Comparison of ENCODE assay signal across 14 cellular contexts in genomic region chr3:33417051-33417673, GRCh38. TPM values are rescaled to one million over a fixed set of nuclear protein-coding genes. Genes with fewer than 3 reads are reported as not detected.
A peak's percentile ranks its signal among the peaks of the same experiment; 100 is the strongest.
DNase-seq lines count a peak whose midpoint lies in the region; ATAC-seq and TF ChIP-seq lines count a peak whose summit lies in the region.
"Had no signal": no experiment of that assay in that cellular context is flagged by ENCODE, and none has a peak within 500 bp of the region (broad histone marks: within the 10 kb centered on the region; RNA-seq: fewer than 3 reads in every experiment).

No MANE protein-coding gene starts in this region.

- peaks cover 4% of the 10 kb centered on the region for H3F3A ChIP-seq in PC-3 (ENCODE audit: low read length, unreplicated experiment)

- peaks cover 12% of the 10 kb centered on the region for H3K36me3 Mint-ChIP-seq in activated naive CD8-positive, alpha-beta T cell
- peaks cover 43% of the 10 kb centered on the region for H3K36me3 Mint-ChIP-seq in activated naive CD8-positive, alpha-beta T cell treated with anti-CD3 and anti-CD28 coated beads for 36 hours
- peaks cover 43% of the 10 kb centered on the region for H3K36me3 Mint-ChIP-seq in central memory CD8-positive, alpha-beta T cell (ENCODE audit: insufficient read depth)

- no peak for TF ChIP-seq CTCF in PC-3 (conservative IDR thresholded peaks at IDR 0.05; ENCODE audit: low read depth, low read length)
- TF ChIP-seq CTCF in prostate gland (IDR thresholded peaks at IDR 0.05) = no peak

- H2AFZ ChIP-seq in PC-3 (ENCODE audit: low read length) = no peak overlapping the region

- H3K4me3 ChIP-seq in PC-3 (ENCODE audit: low read length) (no peak overlapping the region), prostate gland (no peak overlapping the region)
- H3K4me3 ChIP-seq: HAP-1, lung had no signal

- no peak overlapping the region for H3K4me2 ChIP-seq in PC-3 (ENCODE audit: low read length)

- H3K36me3 ChIP-seq in PC-3 (ENCODE audit: low read depth, low read length) (peaks cover 29% of the 10 kb centered on the region), prostate gland (no peaks in the 10 kb centered on the region)

- H3K27ac ChIP-seq in PC-3 (ENCODE audit: low read length) (no peak overlapping the region), prostate gland (no peak overlapping the region)

- H3K9ac ChIP-seq in PC-3 (ENCODE audit: low read length) = no peak overlapping the region

- no TSS peak for BruUV-seq in PC-3 (replicated peaks; lab: Mats Ljungman, UMichigan)

- DNase-seq in activated naive CD8-positive, alpha-beta T cell treated with anti-CD3 and anti-CD28 coated beads for 36 hours = no peak
- DNase-seq in PC-3 (peak; percentile 52), prostate gland (ENCODE audit: low spot score) (no peak), OCI-M2 (lab: John Stamatoyannopoulos, UW; ENCODE audit: unreplicated experiment) (no peak), left colon (no peak)
- DNase-seq in central memory CD8-positive, alpha-beta T cell (ENCODE audit: low spot score in 2 of 2) = no peak
- no peak for DNase-seq in stimulated activated naive CD8-positive, alpha-beta T cell treated with anti-CD3 and anti-CD28 coated beads, Interleukin-15, Interleukin-2, amounts not matched to agents 100 U/mL and 50 U/mL, for 24 hours
- DNase-seq: activated CD8-positive, alpha-beta memory T cell treated with anti-CD3 and anti-CD28 coated beads, Interleukin-2, amount 10 ng/mL, durations not matched to agents 7 days and 5 days; hippocampal formation; nucleus accumbens; OCI-M1 had no signal

- peak overlapping the region; percentile 55 for H3K27ac Mint-ChIP-seq in activated naive CD8-positive, alpha-beta T cell
- H3K27ac Mint-ChIP-seq in activated naive CD8-positive, alpha-beta T cell treated with anti-CD3 and anti-CD28 coated beads for 36 hours = no peak overlapping the region
- H3K27ac Mint-ChIP-seq in central memory CD8-positive, alpha-beta T cell (ENCODE audit: low read depth) = peak overlapping the region; percentile 40
- H3K27ac Mint-ChIP-seq: activated CD8-positive, alpha-beta memory T cell treated with anti-CD3 and anti-CD28 coated beads, Interleukin-2, amount 10 ng/mL, durations not matched to agents 7 days and 5 days had no signal

- peaks cover 16% of the 10 kb centered on the region for H3K4me1 Mint-ChIP-seq in activated naive CD8-positive, alpha-beta T cell (ENCODE audit: low read depth)
- peaks cover 14% of the 10 kb centered on the region for H3K4me1 Mint-ChIP-seq in activated naive CD8-positive, alpha-beta T cell treated with anti-CD3 and anti-CD28 coated beads for 36 hours
- H3K4me1 Mint-ChIP-seq in central memory CD8-positive, alpha-beta T cell = peaks cover 20% of the 10 kb centered on the region

- no peaks in the 10 kb centered on the region; the same call in 1 of the 2 replicates for H4K20me1 ChIP-seq in PC-3 (ENCODE audit: low read length)

- H3K9me2 ChIP-seq in PC-3 (replicated peaks; ENCODE audit: low read length) = no peaks in the 10 kb centered on the region

- ATAC-seq in PC-3 = peak; percentile 53; the same call in 1 of the 2 replicates
- ATAC-seq in central memory CD8-positive, alpha-beta T cell (replicated peaks; ENCODE audit: extremely low read depth, poor library complexity, severe bottlenecking) = no peak
- ATAC-seq in stimulated activated naive CD8-positive, alpha-beta T cell treated with anti-CD3 and anti-CD28 coated beads, Interleukin-15, Interleukin-2, amounts not matched to agents 100 U/mL and 50 U/mL, for 24 hours = peak; percentile 68
- ATAC-seq in left colon = no peak
- ATAC-seq: activated CD8-positive, alpha-beta memory T cell treated with anti-CD3 and anti-CD28 coated beads, Interleukin-2, amount 10 ng/mL, durations not matched to agents 7 days and 5 days had no signal

- peaks cover 40% of the 10 kb centered on the region for H3K79me2 ChIP-seq in PC-3 (ENCODE audit: low read length)

- H3K4me1 ChIP-seq in PC-3 (ENCODE audit: insufficient read depth, low read length) = peaks cover 8% of the 10 kb centered on the region; the same call in 1 of the 2 replicates
- no peaks in the 10 kb centered on the region for H3K4me1 ChIP-seq in prostate gland (replicated peaks)
- H3K4me1 ChIP-seq: HAP-1 had no signal

- no peak overlapping the region for H3K4me3 Mint-ChIP-seq in activated naive CD8-positive, alpha-beta T cell
- H3K4me3 Mint-ChIP-seq in activated naive CD8-positive, alpha-beta T cell treated with anti-CD3 and anti-CD28 coated beads for 36 hours = no peak overlapping the region
- H3K4me3 Mint-ChIP-seq in central memory CD8-positive, alpha-beta T cell = no peak overlapping the region
- H3K4me3 Mint-ChIP-seq: activated CD8-positive, alpha-beta memory T cell treated with anti-CD3 and anti-CD28 coated beads, Interleukin-2, amount 10 ng/mL, durations not matched to agents 7 days and 5 days had no signal

- POLR2A ChIA-PET in PC-3 (lab: Charles Lee; ENCODE audit: unreplicated experiment) = interaction anchor here (0.6 kb wide), 1 partner anchor 381 kb away, joined by 4 read pairs; the partner anchor contains the start of gene PDCD6IP

- CTCF ChIA-PET in PC-3 (lab: Charles Lee) = no interaction called here

- 83% methylated on average over 3 of the region's 3 CpGs for WGBS in prostate gland

- no peaks in the 10 kb centered on the region for H3K9me3 ChIP-seq in PC-3 (ENCODE audit: low read length)
- H3K9me3 ChIP-seq in prostate gland = no peaks in the 10 kb centered on the region
- H3K9me3 ChIP-seq: HAP-1 had no signal

- no peaks in the 10 kb centered on the region for H3K9me3 Mint-ChIP-seq in activated naive CD8-positive, alpha-beta T cell (ENCODE audit: low read depth)
- H3K9me3 Mint-ChIP-seq in activated naive CD8-positive, alpha-beta T cell treated with anti-CD3 and anti-CD28 coated beads for 36 hours = no peaks in the 10 kb centered on the region
- no peaks in the 10 kb centered on the region for H3K9me3 Mint-ChIP-seq in central memory CD8-positive, alpha-beta T cell

- no peak for TF ChIP-seq POLR2A in prostate gland (IDR thresholded peaks at IDR 0.05)

- intact Hi-C loops in PC-3 (cut with micrococcal nuclease) = no loop called here
- intact Hi-C loops in prostate gland (cut with DNase I) = no loop called here
- intact Hi-C loops in left colon (cut with DNase I, micrococcal nuclease) = no loop called here

- no peaks in the 10 kb centered on the region for H3K27me3 Mint-ChIP-seq in activated naive CD8-positive, alpha-beta T cell
- no peaks in the 10 kb centered on the region for H3K27me3 Mint-ChIP-seq in activated naive CD8-positive, alpha-beta T cell treated with anti-CD3 and anti-CD28 coated beads for 36 hours
- H3K27me3 Mint-ChIP-seq in central memory CD8-positive, alpha-beta T cell = no peaks in the 10 kb centered on the region
- H3K27me3 Mint-ChIP-seq: activated CD8-positive, alpha-beta memory T cell treated with anti-CD3 and anti-CD28 coated beads, Interleukin-2, amount 10 ng/mL, durations not matched to agents 7 days and 5 days had no signal

- no peaks in the 10 kb centered on the region for H3K27me3 ChIP-seq in PC-3 (ENCODE audit: low read length)
- no peaks in the 10 kb centered on the region for H3K27me3 ChIP-seq in prostate gland (replicated peaks; ENCODE audit: insufficient read depth)

RNA-seq across cellular contexts. Expression of gene UBP1, which starts 23.0 kb away (rescaled TPM):
- 10 to 100 TPM; 59.1 to 71.8 TPM for total RNA-seq in activated naive CD8-positive, alpha-beta T cell treated with anti-CD3 and anti-CD28 coated beads for 36 hours
- total RNA-seq in PC-3 (2014; rRNA removed) (49.3 and 57.5 TPM in 2 replicates), prostate gland (10 to 100 TPM; 52.3 to 57.2 TPM), left colon (10 to 100 TPM; 56.5 to 66.8 TPM)

Comparison
In these comparisons a context has a peak if more than half of its experiments do, and no peak if none do; other contexts are left out.
1. ATAC-seq: peak in PC-3 (single experiment) and stimulated activated naive CD8-positive, alpha-beta T cell treated with anti-CD3 and anti-CD28 coated beads, Interleukin-15, Interleukin-2, amounts not matched to agents 100 U/mL and 50 U/mL, for 24 hours (single experiment); none in central memory CD8-positive, alpha-beta T cell (single experiment) and left colon (single experiment).